In the genomic region with DNA sequence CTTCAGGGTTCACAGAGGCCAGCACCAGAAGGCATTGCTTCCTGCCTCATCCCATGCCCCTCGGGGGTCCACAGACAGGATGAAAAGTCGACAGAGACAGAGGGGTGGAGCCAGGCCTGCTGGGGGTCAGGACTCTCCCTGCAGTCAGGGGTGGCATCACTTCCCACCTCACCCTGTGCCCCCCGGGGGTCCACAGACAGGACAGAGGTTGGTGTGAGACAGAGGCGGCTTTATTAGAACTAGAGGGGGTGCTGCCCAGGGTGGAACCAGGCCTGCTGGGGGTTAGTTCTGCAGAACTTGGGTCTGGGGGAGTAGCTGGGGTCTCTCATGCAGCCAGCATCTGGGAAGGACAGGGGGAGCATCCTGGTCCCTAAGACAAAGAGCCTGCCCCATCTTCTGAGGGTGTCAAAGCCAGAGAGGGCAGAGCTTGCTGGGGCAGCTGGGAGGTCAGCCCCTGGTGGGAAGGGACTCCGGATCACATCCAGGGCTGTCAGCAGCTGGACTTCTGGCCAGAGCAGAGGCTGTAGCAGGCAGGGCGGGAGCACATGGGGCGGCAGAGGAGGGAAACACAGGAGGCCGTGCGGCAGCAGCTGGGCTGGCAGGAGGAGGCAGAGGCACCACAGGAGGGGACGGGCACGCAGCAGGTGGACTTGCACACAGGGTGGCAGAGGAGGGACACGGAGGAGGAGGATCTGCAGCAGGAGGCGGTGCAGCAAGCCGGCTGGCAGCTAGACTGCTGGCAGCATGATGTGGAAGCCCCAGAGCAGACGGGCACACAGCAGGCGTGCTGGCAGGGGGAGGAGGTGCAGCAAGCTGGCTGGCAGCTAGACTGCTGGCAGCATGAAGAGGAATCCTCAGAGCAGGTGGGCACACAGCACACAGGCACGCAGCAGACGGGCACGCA, we compare ENCODE assay signal across 12 cellular contexts. TPM values are rescaled to one million over a fixed set of nuclear protein-coding genes. Genes with fewer than 3 reads are reported as not detected.
DNase-seq lines count a peak whose midpoint lies in the region; ATAC-seq and TF ChIP-seq lines count a peak whose summit lies in the region.
"Not testable (repeated sequence)": the region's sequence is repeated elsewhere in the genome, so short reads cannot be mapped to it uniquely, and the experiment has no call there.
"Had no signal": no experiment of that assay in that cellular context is flagged by ENCODE, and none has a peak within 500 bp of the region (broad histone marks: within the 10 kb centered on the region; RNA-seq: fewer than 3 reads in every experiment).

No MANE protein-coding gene starts in this region.

- intact Hi-C loops in Panc1 (cut with micrococcal nuclease; ENCODE audit: unreplicated experiment); upper lobe of right lung (cut with DNase I): not testable (repeated sequence)

- not testable (repeated sequence) for H3K9me3 ChIP-seq in Panc1 (ENCODE audit: control insufficient read depth, insufficient read depth, low read depth, low read length); upper lobe of right lung

- H3K36me3 ChIP-seq in Panc1 (ENCODE audit: control insufficient read depth, insufficient read depth, low read length); upper lobe of right lung: not testable (repeated sequence)

- H3K4me1 Mint-ChIP-seq in glutamatergic neuron (ENCODE audit: low read depth, unreplicated experiment), result not testable (repeated sequence)
- peaks cover 35% of the 10 kb centered on the region for H3K4me1 Mint-ChIP-seq in nephron progenitor cell

- DNase-seq in DMS 273 treated with DMSO at 0.1 percent for 48 hours (lab: John Stamatoyannopoulos, UW) (peak; percentile 84), NCI-H1417 (lab: John Stamatoyannopoulos, UW) (peak in 2 of 3 experiments; percentile 27 to 51), cerebellar cortex (ENCODE audit: low spot score) (peak; percentile 14), upper lobe of right lung (peak; percentile 50)
- DNase-seq in Panc1 (ENCODE audit: low read depth, low spot score); glutamatergic neuron; nephron progenitor cell: not testable (repeated sequence)

- not testable (repeated sequence) for TF ChIP-seq CTCF in Panc1 (IDR thresholded peaks at IDR 0.05); glutamatergic neuron (IDR thresholded peaks at IDR 0.05; ENCODE audit: partially characterized antibody, unreplicated experiment); nephron progenitor cell (IDR thresholded peaks at IDR 0.05); upper lobe of right lung (IDR thresholded peaks at IDR 0.05)

- CTCF ChIA-PET in Panc1 (lab: Charles Lee), result not testable (repeated sequence)

- H3K4me3 Mint-ChIP-seq in glutamatergic neuron (ENCODE audit: unreplicated experiment); nephron progenitor cell: not testable (repeated sequence)

- H3K4me1 ChIP-seq in Panc1 (ENCODE audit: control insufficient read depth, insufficient read depth, low read length); upper lobe of right lung: not testable (repeated sequence)

- POLR2A ChIA-PET in Panc1 (lab: Charles Lee), result not testable (repeated sequence)

- not testable (repeated sequence) for H3K36me3 Mint-ChIP-seq in glutamatergic neuron (ENCODE audit: unreplicated experiment); nephron progenitor cell (ENCODE audit: low read depth)

- in situ Hi-C loops in Panc1 (cut with HindIII; ENCODE audit: low pct_unique_long_range_greater_than_20kb, low sequenced_read_pairs), result not testable (repeated sequence)

- not testable (repeated sequence) for H3K9me3 Mint-ChIP-seq in glutamatergic neuron (ENCODE audit: unreplicated experiment)
- peaks cover 20% of the 10 kb centered on the region for H3K9me3 Mint-ChIP-seq in nephron progenitor cell

- not testable (repeated sequence) for BruUV-seq in Panc1 (replicated peaks; lab: Mats Ljungman, UMichigan)

- H3K27me3 ChIP-seq in Panc1 (ENCODE audit: control insufficient read depth, insufficient read depth, low read length); upper lobe of right lung: not testable (repeated sequence)

- H3K27ac ChIP-seq in Panc1 (ENCODE audit: low read length); upper lobe of right lung: not testable (repeated sequence)

- H3K4me3 ChIP-seq in Panc1 (ENCODE audit: low read depth in 2 of 2, low read length in 2 of 2); upper lobe of right lung: not testable (repeated sequence)

- H3K27me3 Mint-ChIP-seq in glutamatergic neuron (ENCODE audit: unreplicated experiment); nephron progenitor cell (ENCODE audit: low read depth, poor library complexity): not testable (repeated sequence)

- peak; percentile 57; the same call in 1 of the 2 replicates for ATAC-seq in Panc1
- ATAC-seq in upper lobe of right lung, result not testable (repeated sequence)

- H3K27ac Mint-ChIP-seq in glutamatergic neuron (ENCODE audit: unreplicated experiment) (peak overlapping the region; percentile 33), nephron progenitor cell (peak overlapping the region; percentile 92)

RNA-seq across cellular contexts. Expression of gene KRTAP10-6, which starts 1.2 kb away (rescaled TPM):
- not detected for total RNA-seq in Panc1 (2021; ENCODE audit: unreplicated experiment)
- polyA plus RNA-seq in Panc1 (2012; ENCODE audit: insufficient read length), result not detected
- total RNA-seq in glutamatergic neuron (ENCODE audit: unreplicated experiment), result not detected
- total RNA-seq in upper lobe of right lung, result not detected
- total RNA-seq: Caco-2; CD4-positive, alpha-beta memory T cell; M059J; SK-MEL-5 had no signal
- polyA plus RNA-seq: A549; CD4-positive, alpha-beta memory T cell had no signal

RNA-seq across cellular contexts. Expression of gene KRTAP10-7, which starts 9.2 kb away (rescaled TPM):
- total RNA-seq in Panc1 (2021; ENCODE audit: unreplicated experiment), result not detected
- not detected for polyA plus RNA-seq in Panc1 (2012; ENCODE audit: insufficient read length)
- not detected for total RNA-seq in glutamatergic neuron (ENCODE audit: unreplicated experiment)
- not detected for total RNA-seq in upper lobe of right lung
- total RNA-seq: Caco-2; CD4-positive, alpha-beta memory T cell; M059J; SK-MEL-5 had no signal
- polyA plus RNA-seq: A549; CD4-positive, alpha-beta memory T cell had no signal

RNA-seq across cellular contexts. Expression of gene KRTAP10-5, which starts 10.7 kb away (rescaled TPM):
- total RNA-seq in Panc1 (2021; ENCODE audit: unreplicated experiment), result not detected
- not detected for polyA plus RNA-seq in Panc1 (2012; ENCODE audit: insufficient read length)
- not detected for total RNA-seq in glutamatergic neuron (ENCODE audit: unreplicated experiment)
- total RNA-seq in upper lobe of right lung, result not detected
- total RNA-seq: Caco-2; CD4-positive, alpha-beta memory T cell; M059J; SK-MEL-5 had no signal
- polyA plus RNA-seq: A549; CD4-positive, alpha-beta memory T cell had no signal

RNA-seq across cellular contexts. Expression of gene KRTAP10-4, which starts 17.6 kb away (rescaled TPM):
- total RNA-seq in Panc1 (2021; ENCODE audit: unreplicated experiment) (not detected), glutamatergic neuron (ENCODE audit: unreplicated experiment) (not detected), upper lobe of right lung (not detected)
- not detected for polyA plus RNA-seq in Panc1 (2012; ENCODE audit: insufficient read length)
- total RNA-seq: Caco-2; CD4-positive, alpha-beta memory T cell; M059J; SK-MEL-5 had no signal
- polyA plus RNA-seq: A549; CD4-positive, alpha-beta memory T cell had no signal

RNA-seq across cellular contexts. Expression of gene KRTAP10-8, which starts 20.7 kb away (rescaled TPM):
- total RNA-seq in Panc1 (2021; ENCODE audit: unreplicated experiment), result not detected
- not detected for polyA plus RNA-seq in Panc1 (2012; ENCODE audit: insufficient read length)
- total RNA-seq in glutamatergic neuron (ENCODE audit: unreplicated experiment), result not detected
- total RNA-seq in upper lobe of right lung, result not detected
- total RNA-seq: Caco-2; CD4-positive, alpha-beta memory T cell; M059J; SK-MEL-5 had no signal
- polyA plus RNA-seq: A549; CD4-positive, alpha-beta memory T cell had no signal
